24 cellular contexts compared by ENCODE assay signal in the genomic region with DNA sequence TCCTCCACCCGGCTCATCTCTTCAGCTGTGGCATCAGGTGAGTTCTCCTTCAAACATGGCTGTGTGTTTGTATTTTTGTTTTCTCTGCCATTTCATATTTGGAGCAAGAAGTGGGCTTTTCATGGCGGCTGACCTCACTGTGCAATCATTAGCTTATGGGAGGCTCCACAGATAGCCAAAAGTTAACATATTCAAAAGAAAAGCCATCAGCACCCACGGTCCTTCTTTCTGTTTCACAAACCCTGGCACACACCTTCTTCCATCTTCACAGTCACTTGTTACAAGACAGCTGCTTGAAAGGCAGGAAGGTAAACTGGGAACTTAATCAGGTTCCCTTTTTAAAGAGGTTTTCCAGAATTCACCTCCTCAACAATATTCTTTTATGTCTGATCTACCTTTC.
"Had no signal": no experiment of that assay in that cellular context is flagged by ENCODE, and none has a peak within 500 bp of the region (broad histone marks: within the 10 kb centered on the region; RNA-seq: fewer than 3 reads in every experiment).

No MANE protein-coding gene starts in this region.

- H3K4me3 ChIP-seq: breast epithelium, colonic mucosa, dorsolateral prefrontal cortex, gastroesophageal sphincter, spleen, thyroid gland, upper lobe of right lung had no signal

- H3K36me3 ChIP-seq: breast epithelium, colonic mucosa, gastroesophageal sphincter, spleen, thyroid gland, upper lobe of right lung had no signal

- FAIRE-seq: islet of Langerhans had no signal

- H3K27me3 ChIP-seq: breast epithelium, colonic mucosa, gastroesophageal sphincter, spleen, thyroid gland, upper lobe of right lung had no signal

- H3K9me3 Mint-ChIP-seq: activated T-helper 2 cell treated with anti-CD3 and anti-CD28 coated beads, Interferon-gamma antibody, Interleukin-2, Interleukin-4, amounts not matched to agents 10 μg/mL and 5 μg/mL and 100 μg/mL, durations not matched to agents 14 hours and 24 hours and 36 hours; natural killer cell treated with Interleukin-12 subunit alpha and Interleukin-12 subunit beta and Interleukin-15 and Interleukin-18, amount 100 ng/mL, for 72 hours; stimulated activated naive CD8-positive, alpha-beta T cell treated with anti-CD3 and anti-CD28 coated beads, Interleukin-15, Interleukin-2, amounts not matched to agents 100 ng/mL and 50 ng/mL, for 24 hours had no signal

- H3K27me3 Mint-ChIP-seq: activated naive CD8-positive, alpha-beta T cell; natural killer cell treated with Interleukin-12 subunit alpha and Interleukin-12 subunit beta and Interleukin-15 and Interleukin-18, amount 100 ng/mL, for 72 hours; stimulated activated naive CD8-positive, alpha-beta T cell treated with anti-CD3 and anti-CD28 coated beads, Interleukin-15, Interleukin-2, amounts not matched to agents 100 ng/mL and 50 ng/mL, for 24 hours had no signal

- H3K9me3 ChIP-seq: breast epithelium, colonic mucosa, thyroid gland, upper lobe of right lung had no signal

- H3K4me1 ChIP-seq: breast epithelium, colonic mucosa, gastroesophageal sphincter, thyroid gland, upper lobe of right lung had no signal

- H3K27ac Mint-ChIP-seq: activated naive CD8-positive, alpha-beta T cell; activated T-helper 2 cell treated with anti-CD3 and anti-CD28 coated beads, Interferon-gamma antibody, Interleukin-2, Interleukin-4, amounts not matched to agents 10 μg/mL and 5 μg/mL and 100 μg/mL, durations not matched to agents 14 hours and 24 hours and 36 hours; progenitor cell of endocrine pancreas; stimulated activated naive CD8-positive, alpha-beta T cell treated with anti-CD3 and anti-CD28 coated beads, Interleukin-15, Interleukin-2, amounts not matched to agents 100 ng/mL and 50 ng/mL, for 24 hours had no signal

- H3K27ac ChIP-seq: breast epithelium, colonic mucosa, dorsolateral prefrontal cortex, gastroesophageal sphincter, spleen, thyroid gland, upper lobe of right lung had no signal

- H3K4me3 Mint-ChIP-seq: activated naive CD8-positive, alpha-beta T cell; natural killer cell treated with Interleukin-12 subunit alpha and Interleukin-12 subunit beta and Interleukin-15 and Interleukin-18, amount 100 ng/mL, for 72 hours; stimulated activated naive CD8-positive, alpha-beta T cell treated with anti-CD3 and anti-CD28 coated beads, Interleukin-15, Interleukin-2, amounts not matched to agents 100 ng/mL and 50 ng/mL, for 24 hours had no signal

- ATAC-seq: gastroesophageal sphincter; natural killer cell treated with Interleukin-12 subunit alpha and Interleukin-12 subunit beta and Interleukin-15 and Interleukin-18, amount 100 ng/mL, for 72 hours; upper lobe of right lung had no signal

- H3K36me3 Mint-ChIP-seq: activated naive CD8-positive, alpha-beta T cell; natural killer cell treated with Interleukin-12 subunit alpha and Interleukin-12 subunit beta and Interleukin-15 and Interleukin-18, amount 100 ng/mL, for 72 hours had no signal

- DNase-seq: activated CD4-positive, alpha-beta T cell treated with anti-CD3 and anti-CD28 coated beads for 1 hour; activated naive CD4-positive, alpha-beta T cell; activated T-cell treated with anti-CD3 and anti-CD28 coated beads, Interleukin-2, amount 50 U/mL, for 1 hour; amniotic stem cell; colonic mucosa; dorsolateral prefrontal cortex; head of caudate nucleus; hypothalamus; retina; spleen; stimulated activated CD4-positive, alpha-beta T cell treated with anti-CD3 and anti-CD28 coated beads, Interleukin-4, amount 100 ng/mL, for 1 hour; substantia nigra; T-helper 1 cell; T-helper 9 cell; thyroid gland; upper lobe of right lung had no signal
